Comparison of ENCODE assay signal across 8 cellular contexts in the genomic region with DNA sequence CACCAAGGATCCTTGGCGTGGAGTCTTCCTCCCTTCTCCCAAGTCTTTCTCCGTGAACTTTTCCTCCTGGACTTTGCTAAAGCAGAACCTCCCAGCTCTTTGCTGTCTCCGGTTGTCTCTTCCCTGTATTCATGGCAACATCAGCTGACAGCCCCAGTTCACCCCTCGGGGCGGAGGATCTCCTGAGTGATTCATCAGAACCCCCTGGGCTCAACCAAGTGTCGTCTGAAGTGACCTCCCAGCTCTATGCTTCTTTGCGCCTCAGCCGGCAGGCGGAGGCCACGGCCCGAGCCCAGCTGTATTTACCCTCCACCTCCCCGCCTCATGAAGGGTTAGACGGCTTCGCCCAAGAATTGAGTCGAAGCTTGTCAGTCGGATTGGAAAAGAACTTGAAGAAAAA. TPM values are rescaled to one million over a fixed set of nuclear protein-coding genes. Genes with fewer than 3 reads are reported as not detected.
A peak's percentile ranks its signal among the peaks of the same experiment; 100 is the strongest.
DNase-seq lines count a peak whose midpoint lies in the region; TF ChIP-seq lines count a peak whose summit lies in the region.

No MANE protein-coding gene starts in this region.

- peaks cover 11 to 50% (median 42%) of the 10 kb centered on the region in 4 donors for H3K4me1 ChIP-seq in stomach

- in situ Hi-C loops in GM13976 (cut with MboI; ENCODE audit: low sequenced_read_pairs, unreplicated experiment) = no loop called here
- in situ Hi-C loops in brain microvascular endothelial cell (cut with HindIII; ENCODE audit: low pct_ligation_motif_present, low sequenced_read_pairs) = no loop called here

- H3K4me3 ChIP-seq in brain microvascular endothelial cell (ENCODE audit: low read depth, low read length) (peak overlapping the region; percentile 98), stomach (peak overlapping the region; percentile 62 to 84 (median 72))

- peak overlapping the region; percentile 79 for H3K27ac ChIP-seq in brain microvascular endothelial cell
- H3K27ac ChIP-seq in stomach = peak overlapping the region in 4 of 5 donors; percentile 81 to 88 (median 87)

- TF ChIP-seq EP300 in stomach (IDR thresholded peaks at IDR 0.05) = no peak

- intact Hi-C loops in stomach (cut with DNase I; ENCODE audit: low total_unique reads) = no loop called here

- TF ChIP-seq POLR2A in stomach (IDR thresholded peaks at IDR 0.05) = no peak

- no peaks in the 10 kb centered on the region for H3K9me3 ChIP-seq in stomach

- DNase-seq in AG09319 (ENCODE audit: extremely low read depth, low read depth) (no peak), GM13976 (ENCODE audit: low spot score) (peak; percentile 65), brain microvascular endothelial cell (peak; percentile 68), left kidney (ENCODE audit: low read depth, low spot score) (peak; percentile 63), stomach (peak; percentile 45), 8988T (no peak), COR-L47 (lab: John Stamatoyannopoulos, UW) (no peak)

- H3K27me3 ChIP-seq in brain microvascular endothelial cell (replicated peaks) = no peaks in the 10 kb centered on the region
- H3K27me3 ChIP-seq in stomach = peaks cover 0 to 5% (median 0%) of the 10 kb centered on the region in 3 donors

- 4 to 7% (median 5%) methylated on average over 16 of the region's 16 CpGs for WGBS in stomach, 5 donors

- H3K36me3 ChIP-seq in brain microvascular endothelial cell (replicated peaks) (peaks cover 19% of the 10 kb centered on the region), stomach (peaks cover 7 to 61% (median 35%) of the 10 kb centered on the region in 4 donors)

- TF ChIP-seq CTCF in AG09319 (IDR thresholded peaks at IDR 0.05; ENCODE audit: low read depth, low read length) = peak; percentile 31
- TF ChIP-seq CTCF in GM13976 (IDR thresholded peaks at IDR 0.05; ENCODE audit: borderline replicate concordance, control extremely low read depth, extremely low read depth, insufficient read depth, missing control alignments) = no peak
- TF ChIP-seq CTCF in brain microvascular endothelial cell (IDR thresholded peaks at IDR 0.05; ENCODE audit: low read depth, low read length, missing control alignments) = peak; percentile 56
- TF ChIP-seq CTCF in stomach (IDR thresholded peaks at IDR 0.05) = no peak

TF ChIP-seq in PFSK-1, 5 proteins besides CTCF, POLR2A, EP300 and RAD21:
- TF ChIP-seq REST (IDR thresholded peaks at IDR 0.05; ENCODE audit: insufficient read depth in 1 of 2, low read depth in 2 of 2, low read length in 2 of 2) (no peak), TAF1 (IDR thresholded peaks at IDR 0.05; ENCODE audit: borderline replicate concordance, insufficient read depth, low read length) (no peak), FOXP2 (optimal IDR thresholded peaks at IDR 0.05; ENCODE audit: borderline replicate concordance, extremely low read depth, extremely low read length, insufficient read depth) (no peak), POLR2AphosphoS5 (IDR thresholded peaks at IDR 0.05; ENCODE audit: low read depth, low read length) (no peak), SIN3A (IDR thresholded peaks at IDR 0.05; ENCODE audit: borderline replicate concordance, insufficient read depth, low read length) (peak; percentile 89; the same call in 1 of the 2 replicates)

RNA-seq across cellular contexts. Expression of gene CNTROB, which starts 0.9 kb away (rescaled TPM):
- 31.8 TPM for polyA plus RNA-seq in PFSK-1 (2012; ENCODE audit: insufficient read length, low read depth)
- total RNA-seq in stomach = 100 to 1,000 TPM in 1 of 5 donors, 10 to 100 TPM in 4; 12.9 to 146 (median 29.5) TPM
- polyA plus RNA-seq in stomach = 10 to 100 TPM; 15.3 to 24.2 (median 20.0) TPM

RNA-seq across cellular contexts. Expression of gene TRAPPC1, which starts 1.2 kb away (rescaled TPM):
- 144 TPM for polyA plus RNA-seq in PFSK-1 (2012; ENCODE audit: insufficient read length, low read depth)
- 10 to 100 TPM; 20.2 to 90.7 (median 43.2) TPM for total RNA-seq in stomach
- 100 to 1,000 TPM; 111 to 148 (median 116) TPM for polyA plus RNA-seq in stomach

RNA-seq across cellular contexts. Expression of gene KCNAB3, which starts 3.3 kb away (rescaled TPM):
- 6.6 TPM for polyA plus RNA-seq in PFSK-1 (2012; ENCODE audit: insufficient read length, low read depth)
- 1 to 10 TPM in 3 of 5 donors, under 1 TPM in 1, not detected in 1; 0.37 to 7.8 (median 4.9) TPM for total RNA-seq in stomach
- 1 to 10 TPM in 1 of 3 donors, under 1 TPM in 2; 0.31 to 2.9 (median 0.87) TPM for polyA plus RNA-seq in stomach

RNA-seq across cellular contexts. Expression of gene RNF227, which starts 16.9 kb away (rescaled TPM):
- 2.2 TPM for polyA plus RNA-seq in PFSK-1 (2012; ENCODE audit: insufficient read length, low read depth)
- 1 to 10 TPM in 4 of 5 donors, not detected in 1; 1.0 to 9.3 (median 6.0) TPM for total RNA-seq in stomach
- polyA plus RNA-seq in stomach = 1 to 10 TPM; 1.1 to 3.4 (median 1.2) TPM

RNA-seq across cellular contexts. Expression of gene CHD3, which starts 44.4 kb away (rescaled TPM):
- 204 TPM for polyA plus RNA-seq in PFSK-1 (2012; ENCODE audit: insufficient read length, low read depth)
- total RNA-seq in stomach = 100 to 1,000 TPM in 1 of 5 donors, 10 to 100 TPM in 4; 43.0 to 190 (median 60.7) TPM
- polyA plus RNA-seq in stomach = 10 to 100 TPM; 51.9 to 97.3 (median 69.1) TPM

Comparison
In these comparisons a context has a peak if more than half of its experiments do, and no peak if none do; other contexts are left out.
1. DNase-seq: peak in GM13976 (single experiment), brain microvascular endothelial cell (single experiment), left kidney (single experiment) and stomach (single experiment); none in AG09319 (single experiment), 8988T (single experiment) and COR-L47 (single experiment).
2. CTCF ChIP-seq: peak in AG09319 (single experiment) and brain microvascular endothelial cell (single experiment); none in GM13976 (single experiment) and stomach (0 of 7).